In the genomic region with DNA sequence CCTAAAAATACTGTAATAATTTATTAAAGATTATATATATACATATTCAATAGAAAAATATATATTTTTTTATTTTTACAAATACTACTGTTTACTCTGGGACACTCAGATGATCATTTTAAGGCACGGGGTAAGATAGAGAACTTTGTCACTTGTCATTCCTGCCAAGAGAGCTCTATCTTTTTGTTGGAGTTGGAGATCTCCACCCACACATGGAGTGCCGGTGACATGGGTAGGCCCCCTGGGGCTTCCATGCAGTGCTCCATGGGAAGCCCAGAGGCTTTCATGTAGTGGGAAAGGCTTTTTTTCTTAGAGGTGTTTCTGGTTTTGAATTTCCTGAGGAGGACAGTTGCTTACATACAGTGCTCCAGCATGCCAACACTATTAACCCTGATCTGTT, we compare ENCODE assay signal across 11 cellular contexts.
"Had no signal": no experiment of that assay in that cellular context is flagged by ENCODE, and none has a peak within 500 bp of the region (broad histone marks: within the 10 kb centered on the region; RNA-seq: fewer than 3 reads in every experiment).

No MANE protein-coding gene starts in this region.

- DNase-seq: activated CD4-positive, alpha-beta T cell treated with anti-CD3 and anti-CD28 coated beads, Interleukin-2, amount 50 U/mL, for 1 hour; activated naive CD4-positive, alpha-beta T cell treated with anti-CD3 and anti-CD28 coated beads, Interleukin-2, amount 10 ng/mL, durations not matched to agents 7 days and 5 days; immature natural killer cell; left cardiac atrium; natural killer cell; stimulated activated CD4-positive, alpha-beta T cell treated with anti-CD3 and anti-CD28 coated beads, Interleukin-2, amount 100 ng/mL, for 24 hours; stimulated activated naive B cell treated with anti-CD40 and anti-IgM and Interleukin-4, amounts not matched to agents 10 μg/mL and 1 μg/mL and 100 μg/mL, for 72 hours had no signal

- H3K36me3 ChIP-seq: upper lobe of left lung had no signal

- H3K27me3 ChIP-seq: upper lobe of left lung had no signal

- ATAC-seq: natural killer cell; sciatic nerve; stimulated activated naive B cell treated with anti-CD40 and anti-IgM and Interleukin-4, amounts not matched to agents 10 μg/mL and 1 μg/mL and 100 μg/mL, for 72 hours had no signal

- H3K27ac ChIP-seq: psoas muscle had no signal

- H3K4me3 ChIP-seq: mucosa of descending colon, psoas muscle, upper lobe of left lung had no signal

- H3K9me3 ChIP-seq: mucosa of descending colon, psoas muscle, upper lobe of left lung had no signal
